In the genomic region with DNA sequence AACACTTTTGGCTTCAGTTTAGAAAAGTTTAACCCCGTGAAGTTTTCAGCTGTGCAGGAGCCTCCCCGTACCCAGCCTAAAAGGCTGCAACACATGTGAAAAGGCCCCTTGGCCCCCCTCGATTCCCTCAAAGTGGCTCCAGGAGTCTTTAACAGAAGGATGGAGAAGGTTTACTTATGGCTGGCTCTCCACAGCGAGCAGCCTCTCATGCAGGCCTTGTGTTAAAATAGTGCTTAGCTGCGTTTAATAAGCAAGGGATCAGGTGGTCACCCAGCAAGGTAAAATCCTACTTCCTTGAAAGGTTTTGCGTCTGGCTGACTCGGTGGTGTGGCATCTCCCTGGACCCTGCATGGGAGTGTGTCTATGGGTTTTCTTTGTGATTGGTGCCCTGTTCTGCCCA, we compare ENCODE assay signal across 21 cellular contexts. TPM values are rescaled to one million over a fixed set of nuclear protein-coding genes. Genes with fewer than 3 reads are reported as not detected.
"Had no signal": no experiment of that assay in that cellular context is flagged by ENCODE, and none has a peak within 500 bp of the region (broad histone marks: within the 10 kb centered on the region; RNA-seq: fewer than 3 reads in every experiment).

No MANE protein-coding gene starts in this region.

- H3K27ac ChIP-seq: KMS-11, SJSA1, SK-N-MC had no signal

- H3K27me3 ChIP-seq: SJSA1 had no signal

- ATAC-seq: K562 had no signal

- H3K9me3 ChIP-seq: SJSA1 had no signal

- H3K27me3 Mint-ChIP-seq: IgD-negative memory B cell had no signal

- H3K36me3 ChIP-seq: SJSA1 had no signal

- H3K9ac ChIP-seq: KMS-11 had no signal

- H3K4me3 Mint-ChIP-seq: IgD-negative memory B cell had no signal

- H3K27ac Mint-ChIP-seq: IgD-negative memory B cell had no signal

- H3K4me3 ChIP-seq: K562, SJSA1, SK-N-MC had no signal

- H3K4me1 ChIP-seq: SJSA1 had no signal

- H3K9me3 Mint-ChIP-seq: IgD-negative memory B cell had no signal

- DNase-seq: Kasumi-1, MM.1S, NCI-H1092 treated with DMSO at 0.1 percent for 48 hours, NCI-H1436, NCI-H187, NCI-H2029, NCI-H2171 treated with DMSO at 0.1 percent for 48 hours, NCI-H2227 treated with DMSO at 0.1 percent for 48 hours, NCI-H524, NCI-H526 treated with DMSO at 0.1 percent for 48 hours, NCI-H748 treated with DMSO at 0.1 percent for 48 hours, Right ventricle myocardium superior, RPMI8226, SIG-M5 had no signal

RNA-seq across cellular contexts. Expression of a gene that starts 40.1 kb away (rescaled TPM):
- polyA plus RNA-seq: K562 had no signal

RNA-seq across cellular contexts. Expression of a gene that starts 52.4 kb away (rescaled TPM):
- total RNA-seq: M059J, NCI-H460, SJSA1 had no signal
- polyA plus RNA-seq: K562 had no signal
